Comparison of ENCODE assay signal across 1 cellular context in genomic region chr2:72888438-72889202, GRCh38.
TF ChIP-seq lines count a peak whose summit lies in the region.

No MANE protein-coding gene starts in this region.

TF ChIP-seq in WTC11, 78 proteins besides CTCF, POLR2A, EP300 and RAD21:
- TF ChIP-seq ATF6 (CRISPR knock-in tag; IDR thresholded peaks at IDR 0.05) = no peak
- TF ChIP-seq, protein P1, sequence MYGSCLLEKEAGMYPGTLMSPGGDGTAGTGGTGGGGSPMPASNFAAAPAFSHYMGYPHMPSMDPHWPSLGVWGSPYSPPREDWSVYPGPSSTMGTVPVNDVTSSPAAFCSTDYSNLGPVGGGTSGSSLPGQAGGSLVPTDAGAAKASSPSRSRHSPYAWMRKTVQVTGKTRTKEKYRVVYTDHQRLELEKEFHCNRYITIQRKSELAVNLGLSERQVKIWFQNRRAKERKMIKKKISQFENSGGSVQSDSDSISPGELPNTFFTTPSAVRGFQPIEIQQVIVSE (CRISPR knock-in tag; IDR thresholded peaks at IDR 0.05; ENCODE audit: borderline replicate concordance) = no peak
- no peak for TF ChIP-seq ESRRA (CRISPR knock-in tag; IDR thresholded peaks at IDR 0.05; ENCODE audit: borderline replicate concordance)
- TF ChIP-seq JAZF1 (CRISPR knock-in tag; IDR thresholded peaks at IDR 0.05) = no peak
- TF ChIP-seq, protein P2, sequence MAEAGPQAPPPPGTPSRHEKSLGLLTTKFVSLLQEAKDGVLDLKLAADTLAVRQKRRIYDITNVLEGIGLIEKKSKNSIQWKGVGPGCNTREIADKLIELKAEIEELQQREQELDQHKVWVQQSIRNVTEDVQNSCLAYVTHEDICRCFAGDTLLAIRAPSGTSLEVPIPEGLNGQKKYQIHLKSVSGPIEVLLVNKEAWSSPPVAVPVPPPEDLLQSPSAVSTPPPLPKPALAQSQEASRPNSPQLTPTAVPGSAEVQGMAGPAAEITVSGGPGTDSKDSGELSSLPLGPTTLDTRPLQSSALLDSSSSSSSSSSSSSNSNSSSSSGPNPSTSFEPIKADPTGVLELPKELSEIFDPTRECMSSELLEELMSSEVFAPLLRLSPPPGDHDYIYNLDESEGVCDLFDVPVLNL (CRISPR knock-in tag; IDR thresholded peaks at IDR 0.05; ENCODE audit: borderline replicate concordance, low read depth) = no peak
- no peak for TF ChIP-seq ZNF219 (CRISPR knock-in tag; IDR thresholded peaks at IDR 0.05; ENCODE audit: borderline replicate concordance)
- TF ChIP-seq, protein P3, sequence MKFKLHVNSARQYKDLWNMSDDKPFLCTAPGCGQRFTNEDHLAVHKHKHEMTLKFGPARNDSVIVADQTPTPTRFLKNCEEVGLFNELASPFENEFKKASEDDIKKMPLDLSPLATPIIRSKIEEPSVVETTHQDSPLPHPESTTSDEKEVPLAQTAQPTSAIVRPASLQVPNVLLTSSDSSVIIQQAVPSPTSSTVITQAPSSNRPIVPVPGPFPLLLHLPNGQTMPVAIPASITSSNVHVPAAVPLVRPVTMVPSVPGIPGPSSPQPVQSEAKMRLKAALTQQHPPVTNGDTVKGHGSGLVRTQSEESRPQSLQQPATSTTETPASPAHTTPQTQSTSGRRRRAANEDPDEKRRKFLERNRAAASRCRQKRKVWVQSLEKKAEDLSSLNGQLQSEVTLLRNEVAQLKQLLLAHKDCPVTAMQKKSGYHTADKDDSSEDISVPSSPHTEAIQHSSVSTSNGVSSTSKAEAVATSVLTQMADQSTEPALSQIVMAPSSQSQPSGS (CRISPR knock-in tag; IDR thresholded peaks at IDR 0.05; ENCODE audit: borderline replicate concordance, low read depth) = no peak
- no peak for TF ChIP-seq CREM (CRISPR knock-in tag; IDR thresholded peaks at IDR 0.05)
- no peak for TF ChIP-seq JUN (CRISPR knock-in tag; IDR thresholded peaks at IDR 0.05)
- TF ChIP-seq ZNF396 (CRISPR knock-in tag; IDR thresholded peaks at IDR 0.05; ENCODE audit: borderline replicate concordance) = no peak
- TF ChIP-seq NFE2L1 (CRISPR knock-in tag; IDR thresholded peaks at IDR 0.05) = no peak
- no peak for TF ChIP-seq AFF4 (CRISPR knock-in tag; IDR thresholded peaks at IDR 0.05; ENCODE audit: borderline replicate concordance)
- no peak for TF ChIP-seq ZNF671 (CRISPR knock-in tag; IDR thresholded peaks at IDR 0.05)
- TF ChIP-seq, protein P4, sequence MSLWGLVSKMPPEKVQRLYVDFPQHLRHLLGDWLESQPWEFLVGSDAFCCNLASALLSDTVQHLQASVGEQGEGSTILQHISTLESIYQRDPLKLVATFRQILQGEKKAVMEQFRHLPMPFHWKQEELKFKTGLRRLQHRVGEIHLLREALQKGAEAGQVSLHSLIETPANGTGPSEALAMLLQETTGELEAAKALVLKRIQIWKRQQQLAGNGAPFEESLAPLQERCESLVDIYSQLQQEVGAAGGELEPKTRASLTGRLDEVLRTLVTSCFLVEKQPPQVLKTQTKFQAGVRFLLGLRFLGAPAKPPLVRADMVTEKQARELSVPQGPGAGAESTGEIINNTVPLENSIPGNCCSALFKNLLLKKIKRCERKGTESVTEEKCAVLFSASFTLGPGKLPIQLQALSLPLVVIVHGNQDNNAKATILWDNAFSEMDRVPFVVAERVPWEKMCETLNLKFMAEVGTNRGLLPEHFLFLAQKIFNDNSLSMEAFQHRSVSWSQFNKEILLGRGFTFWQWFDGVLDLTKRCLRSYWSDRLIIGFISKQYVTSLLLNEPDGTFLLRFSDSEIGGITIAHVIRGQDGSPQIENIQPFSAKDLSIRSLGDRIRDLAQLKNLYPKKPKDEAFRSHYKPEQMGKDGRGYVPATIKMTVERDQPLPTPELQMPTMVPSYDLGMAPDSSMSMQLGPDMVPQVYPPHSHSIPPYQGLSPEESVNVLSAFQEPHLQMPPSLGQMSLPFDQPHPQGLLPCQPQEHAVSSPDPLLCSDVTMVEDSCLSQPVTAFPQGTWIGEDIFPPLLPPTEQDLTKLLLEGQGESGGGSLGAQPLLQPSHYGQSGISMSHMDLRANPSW (CRISPR knock-in tag; conservative IDR thresholded peaks at IDR 0.05; ENCODE audit: low read depth) = no peak
- no peak for TF ChIP-seq GRHL2 (CRISPR knock-in tag; IDR thresholded peaks at IDR 0.05; ENCODE audit: insufficient replicate concordance, severe bottlenecking)
- no peak for TF ChIP-seq ATF3 (CRISPR knock-in tag; conservative IDR thresholded peaks at IDR 0.05)
- TF ChIP-seq TEAD4 (CRISPR knock-in tag; IDR thresholded peaks at IDR 0.05) = no peak
